Comparison of ENCODE assay signal across 20 cellular contexts in the genomic region with DNA sequence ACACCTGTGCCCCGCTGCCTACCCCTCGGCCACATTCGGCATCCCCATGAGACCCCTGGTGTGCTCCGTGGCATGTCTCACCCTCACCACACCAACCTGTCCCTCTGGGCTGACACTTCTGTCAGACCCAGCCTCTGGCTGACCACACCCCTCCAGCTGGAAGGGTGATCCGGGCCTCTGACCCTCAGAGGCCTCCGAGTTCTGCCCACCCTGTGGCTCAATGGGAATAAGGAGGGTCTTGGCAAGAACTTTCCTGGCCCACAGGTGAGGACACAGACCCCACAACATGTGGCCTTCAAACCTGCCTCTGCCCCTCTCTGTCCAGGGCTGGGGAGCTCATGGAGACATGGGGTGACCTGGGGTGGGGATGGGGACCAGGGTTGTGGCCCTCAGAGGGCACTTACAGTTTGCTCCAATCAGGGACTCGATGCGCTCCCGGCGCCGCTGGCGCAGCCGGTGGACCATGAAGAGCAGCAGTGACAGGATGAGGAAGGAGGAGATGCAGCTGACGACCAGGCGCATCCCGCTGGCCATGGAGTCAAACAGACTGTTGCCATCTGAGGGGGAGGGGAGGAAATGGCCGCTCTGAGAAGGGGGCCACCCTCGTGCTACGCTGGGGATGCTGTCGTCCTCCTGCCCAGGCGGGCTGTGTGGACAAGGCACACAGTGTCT.
A peak's percentile ranks its signal among the peaks of the same experiment; 100 is the strongest.
DNase-seq lines count a peak whose midpoint lies in the region; ATAC-seq, FAIRE-seq and TF ChIP-seq lines count a peak whose summit lies in the region.
"Had no signal": no experiment of that assay in that cellular context is flagged by ENCODE, and none has a peak within 500 bp of the region (broad histone marks: within the 10 kb centered on the region; RNA-seq: fewer than 3 reads in every experiment).

No MANE protein-coding gene starts in this region.

- no peaks in the 10 kb centered on the region for H3K9me3 ChIP-seq in aorta (ENCODE audit: control insufficient read depth, low read length)

- POLR2A ChIA-PET in activated naive CD8-positive, alpha-beta T cell treated with anti-CD3 and anti-CD28 coated beads, Interleukin-2, amount 10 ng/mL, durations not matched to agents 7 days and 5 days (lab: Charles Lee): no interaction called here
- POLR2A ChIA-PET in GM10248 (lab: Yijun Ruan, JAX): no interaction called here

- H3K27me3 ChIP-seq in aorta (ENCODE audit: control insufficient read depth in 1 of 2, insufficient read depth in 2 of 2, low read length in 1 of 2): no peaks in the 10 kb centered on the region

- TF ChIP-seq CTCF in chondrocyte (IDR thresholded peaks at IDR 0.05) (no peak), GM10248 (IDR thresholded peaks at IDR 0.05; ENCODE audit: control extremely low read depth, extremely low read depth, low read depth, missing control alignments) (no peak)

- H3K27ac Mint-ChIP-seq in activated naive CD8-positive, alpha-beta T cell treated with anti-CD3 and anti-CD28 coated beads, Interleukin-2, amount 10 ng/mL, durations not matched to agents 7 days and 5 days: no peak overlapping the region
- H3K27ac Mint-ChIP-seq in activated naive CD8-positive, alpha-beta T cell treated with anti-CD3 and anti-CD28 coated beads, Interleukin-2, amount 50 U/mL, for 24 hours: no peak overlapping the region
- H3K27ac Mint-ChIP-seq in chondrocyte (ENCODE audit: unreplicated experiment): no peak overlapping the region

- H3K27me3 Mint-ChIP-seq in activated naive CD8-positive, alpha-beta T cell treated with anti-CD3 and anti-CD28 coated beads, Interleukin-2, amount 10 ng/mL, durations not matched to agents 7 days and 5 days: no peaks in the 10 kb centered on the region
- no peaks in the 10 kb centered on the region for H3K27me3 Mint-ChIP-seq in activated naive CD8-positive, alpha-beta T cell treated with anti-CD3 and anti-CD28 coated beads, Interleukin-2, amount 50 U/mL, for 24 hours
- H3K27me3 Mint-ChIP-seq in chondrocyte (ENCODE audit: low read depth): no peaks in the 10 kb centered on the region
- H3K27me3 Mint-ChIP-seq: CD4-positive, alpha-beta memory T cell had no signal

- no peaks in the 10 kb centered on the region for H3K9me3 Mint-ChIP-seq in activated naive CD8-positive, alpha-beta T cell treated with anti-CD3 and anti-CD28 coated beads, Interleukin-2, amount 10 ng/mL, durations not matched to agents 7 days and 5 days
- no peaks in the 10 kb centered on the region for H3K9me3 Mint-ChIP-seq in activated naive CD8-positive, alpha-beta T cell treated with anti-CD3 and anti-CD28 coated beads, Interleukin-2, amount 50 U/mL, for 24 hours
- no peaks in the 10 kb centered on the region for H3K9me3 Mint-ChIP-seq in chondrocyte (ENCODE audit: low read depth)
- H3K9me3 Mint-ChIP-seq: CD4-positive, alpha-beta memory T cell had no signal

- H3K4me3 ChIP-seq in aorta (ENCODE audit: low read length in 2 of 2): no peak overlapping the region
- H3K4me3 ChIP-seq: GM23248 had no signal

- CTCF ChIA-PET in GM10248 (lab: Yijun Ruan, JAX): no interaction called here

- no peak overlapping the region for H3K27ac ChIP-seq in aorta (ENCODE audit: low read depth in 1 of 2, low read length in 2 of 2)
- H3K27ac ChIP-seq: GM23248 had no signal

- H3K36me3 ChIP-seq in aorta (ENCODE audit: control insufficient read depth in 1 of 2, insufficient read depth in 2 of 2, low read length in 1 of 2): peaks cover 4 to 9% of the 10 kb centered on the region in 2 donors

- H3K4me1 ChIP-seq in aorta (ENCODE audit: control insufficient read depth in 1 of 2, insufficient read depth in 2 of 2, low read length in 2 of 2): no peaks in the 10 kb centered on the region

- H3K4me1 Mint-ChIP-seq in activated naive CD8-positive, alpha-beta T cell treated with anti-CD3 and anti-CD28 coated beads, Interleukin-2, amount 10 ng/mL, durations not matched to agents 7 days and 5 days: no peaks in the 10 kb centered on the region
- H3K4me1 Mint-ChIP-seq in activated naive CD8-positive, alpha-beta T cell treated with anti-CD3 and anti-CD28 coated beads, Interleukin-2, amount 50 U/mL, for 24 hours: no peaks in the 10 kb centered on the region
- no peaks in the 10 kb centered on the region for H3K4me1 Mint-ChIP-seq in chondrocyte (ENCODE audit: low read depth)

- FAIRE-seq in HTR-8/SVneo (lab: Jason Lieb, UNC): no peak
- FAIRE-seq: D721Med had no signal

- DNase-seq in activated naive CD8-positive, alpha-beta T cell treated with anti-CD3 and anti-CD28 coated beads, Interleukin-2, amount 10 ng/mL, durations not matched to agents 7 days and 5 days: peak; percentile 17
- no peak for DNase-seq in activated naive CD8-positive, alpha-beta T cell treated with anti-CD3 and anti-CD28 coated beads, Interleukin-2, amount 50 U/mL, for 24 hours
- peak; percentile 80 for DNase-seq in chondrocyte (ENCODE audit: low spot score)
- peak; percentile 81 for DNase-seq in mesenteric fat pad (ENCODE audit: low spot score)
- peak; percentile 21 to 62 for DNase-seq in aorta
- DNase-seq in HTR-8/SVneo (ENCODE audit: insufficient read length, low spot score): no peak
- DNase-seq in NCI-H1417 treated with DMSO at 0.1 percent for 48 hours (lab: John Stamatoyannopoulos, UW): no peak
- no peak for DNase-seq in GM10248 (ENCODE audit: extremely low spot score)
- DNase-seq: CD4-positive, alpha-beta memory T cell; DND-41; GDM1; GM23248; Karpas-422; MM.1S; NCI-H1105; NCI-H187; NCI-H446 treated with DMSO at 0.1 percent for 48 hours; NCI-H748 treated with DMSO at 0.1 percent for 48 hours; PC-3 had no signal

- 93% methylated on average over 21 of the region's 21 CpGs for WGBS in aorta, 2 donors

- H3K36me3 Mint-ChIP-seq in activated naive CD8-positive, alpha-beta T cell treated with anti-CD3 and anti-CD28 coated beads, Interleukin-2, amount 10 ng/mL, durations not matched to agents 7 days and 5 days: peaks cover 3% of the 10 kb centered on the region
- H3K36me3 Mint-ChIP-seq in activated naive CD8-positive, alpha-beta T cell treated with anti-CD3 and anti-CD28 coated beads, Interleukin-2, amount 50 U/mL, for 24 hours (ENCODE audit: low read depth): peaks cover 9% of the 10 kb centered on the region
- peaks cover 27% of the 10 kb centered on the region for H3K36me3 Mint-ChIP-seq in chondrocyte (ENCODE audit: low read depth)

- ATAC-seq in activated naive CD8-positive, alpha-beta T cell treated with anti-CD3 and anti-CD28 coated beads, Interleukin-2, amount 10 ng/mL, durations not matched to agents 7 days and 5 days (ENCODE audit: low read depth): no peak
- ATAC-seq in activated naive CD8-positive, alpha-beta T cell treated with anti-CD3 and anti-CD28 coated beads, Interleukin-2, amount 50 U/mL, for 24 hours: no peak
- no peak for ATAC-seq in aorta (ENCODE audit: low FRiP score)
- ATAC-seq: PC-3 had no signal

- no peak overlapping the region for H3K4me3 Mint-ChIP-seq in activated naive CD8-positive, alpha-beta T cell treated with anti-CD3 and anti-CD28 coated beads, Interleukin-2, amount 10 ng/mL, durations not matched to agents 7 days and 5 days
- no peak overlapping the region for H3K4me3 Mint-ChIP-seq in activated naive CD8-positive, alpha-beta T cell treated with anti-CD3 and anti-CD28 coated beads, Interleukin-2, amount 50 U/mL, for 24 hours
- H3K4me3 Mint-ChIP-seq in chondrocyte (ENCODE audit: unreplicated experiment): no peak overlapping the region
- H3K4me3 Mint-ChIP-seq: CD4-positive, alpha-beta memory T cell had no signal

- intact Hi-C loops in aorta (cut with DNase I): no loop called here

Comparison
In these comparisons a context has a peak if more than half of its experiments do, and no peak if none do; other contexts are left out.
1. DNase-seq: peak in activated naive CD8-positive, alpha-beta T cell treated with anti-CD3 and anti-CD28 coated beads, Interleukin-2, amount 10 ng/mL, durations not matched to agents 7 days and 5 days (single experiment), chondrocyte (single experiment), mesenteric fat pad (single experiment) and aorta (2 of 2); none in activated naive CD8-positive, alpha-beta T cell treated with anti-CD3 and anti-CD28 coated beads, Interleukin-2, amount 50 U/mL, for 24 hours (single experiment), HTR-8/SVneo (single experiment), NCI-H1417 treated with DMSO at 0.1 percent for 48 hours (single experiment) and GM10248 (single experiment).